Comparison of ENCODE assay signal across 1 cellular context in genomic region chr13:91162180-91162579, GRCh38.
TF ChIP-seq lines count a peak whose summit lies in the region.

No MANE protein-coding gene starts in this region.

TF ChIP-seq in H1, 55 proteins besides CTCF, POLR2A, EP300 and RAD21 (continued from another document):
- TF ChIP-seq, protein P1, sequence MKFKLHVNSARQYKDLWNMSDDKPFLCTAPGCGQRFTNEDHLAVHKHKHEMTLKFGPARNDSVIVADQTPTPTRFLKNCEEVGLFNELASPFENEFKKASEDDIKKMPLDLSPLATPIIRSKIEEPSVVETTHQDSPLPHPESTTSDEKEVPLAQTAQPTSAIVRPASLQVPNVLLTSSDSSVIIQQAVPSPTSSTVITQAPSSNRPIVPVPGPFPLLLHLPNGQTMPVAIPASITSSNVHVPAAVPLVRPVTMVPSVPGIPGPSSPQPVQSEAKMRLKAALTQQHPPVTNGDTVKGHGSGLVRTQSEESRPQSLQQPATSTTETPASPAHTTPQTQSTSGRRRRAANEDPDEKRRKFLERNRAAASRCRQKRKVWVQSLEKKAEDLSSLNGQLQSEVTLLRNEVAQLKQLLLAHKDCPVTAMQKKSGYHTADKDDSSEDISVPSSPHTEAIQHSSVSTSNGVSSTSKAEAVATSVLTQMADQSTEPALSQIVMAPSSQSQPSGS (IDR thresholded peaks at IDR 0.05; ENCODE audit: low read length) = no peak
- no peak for TF ChIP-seq GTF2F1 (IDR thresholded peaks at IDR 0.05; ENCODE audit: borderline replicate concordance, low read depth, low read length)
- no peak for TF ChIP-seq CEBPB (IDR thresholded peaks at IDR 0.05; ENCODE audit: low read depth, low read length)
- TF ChIP-seq BACH1 (IDR thresholded peaks at IDR 0.05; ENCODE audit: low read length) = no peak
- no peak for TF ChIP-seq CBX5 (IDR thresholded peaks at IDR 0.05; ENCODE audit: low read depth, low read length)
- no peak for TF ChIP-seq BRCA1 (IDR thresholded peaks at IDR 0.05; ENCODE audit: low read depth, low read length)
- no peak for TF ChIP-seq JUN (IDR thresholded peaks at IDR 0.05; ENCODE audit: low read depth, low read length)
- TF ChIP-seq KDM5A (IDR thresholded peaks at IDR 0.05; ENCODE audit: low read length) = no peak
- no peak for TF ChIP-seq TBP (IDR thresholded peaks at IDR 0.05; ENCODE audit: low read depth, low read length)
- no peak for TF ChIP-seq TEAD4 (IDR thresholded peaks at IDR 0.05; ENCODE audit: low read depth, low read length)
- TF ChIP-seq TAF7 (optimal IDR thresholded peaks at IDR 0.05; ENCODE audit: borderline replicate concordance, low read depth, low read length) = no peak
- TF ChIP-seq TAF1 (IDR thresholded peaks at IDR 0.05; ENCODE audit: low read depth, low read length) = no peak
- TF ChIP-seq CBX8 (IDR thresholded peaks at IDR 0.05; ENCODE audit: borderline replicate concordance, low read depth, low read length) = no peak
- TF ChIP-seq, protein P2, sequence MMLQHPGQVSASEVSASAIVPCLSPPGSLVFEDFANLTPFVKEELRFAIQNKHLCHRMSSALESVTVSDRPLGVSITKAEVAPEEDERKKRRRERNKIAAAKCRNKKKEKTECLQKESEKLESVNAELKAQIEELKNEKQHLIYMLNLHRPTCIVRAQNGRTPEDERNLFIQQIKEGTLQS (IDR thresholded peaks at IDR 0.05; ENCODE audit: insufficient read depth, low read depth, low read length) = no peak
- TF ChIP-seq ZNF274 (IDR thresholded peaks at IDR 0.05; ENCODE audit: borderline replicate concordance, extremely low read depth, low read length) = no peak
- TF ChIP-seq EGR1 (IDR thresholded peaks at IDR 0.05; ENCODE audit: borderline replicate concordance, low read depth, low read length) = no peak
TF ChIP-seq in H1: peak in this region for 0.
